Comparison of ENCODE assay signal across 2 cellular contexts in the genomic region with DNA sequence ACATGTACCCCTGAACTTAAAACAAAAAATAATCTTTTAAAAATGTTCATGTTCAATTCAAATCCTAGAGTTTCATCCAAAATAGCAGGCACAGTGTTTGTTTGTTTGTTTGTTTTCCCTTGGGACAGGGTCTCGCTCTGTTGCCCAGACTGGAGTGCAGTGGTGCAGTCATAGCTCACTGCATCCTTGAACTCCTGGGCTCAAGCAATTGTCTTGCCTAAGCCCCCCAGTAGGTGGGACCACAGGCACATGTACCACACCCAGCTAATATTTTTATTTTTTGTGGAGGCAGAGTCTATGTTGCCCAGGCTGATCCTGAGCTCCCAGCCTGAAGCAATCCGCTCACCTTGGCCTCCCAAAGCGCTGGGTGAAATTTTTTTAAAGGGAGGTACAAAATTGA.
TF ChIP-seq lines count a peak whose summit lies in the region.

No MANE protein-coding gene starts in this region.

TF ChIP-seq in HepG2, 621 proteins besides CTCF, POLR2A, EP300 and RAD21:
- no peak for TF ChIP-seq LRRFIP1 (CRISPR knock-in tag; conservative IDR thresholded peaks at IDR 0.05)
- TF ChIP-seq ZNF549 (CRISPR knock-in tag; IDR thresholded peaks at IDR 0.05): no peak
- TF ChIP-seq, protein P1, sequence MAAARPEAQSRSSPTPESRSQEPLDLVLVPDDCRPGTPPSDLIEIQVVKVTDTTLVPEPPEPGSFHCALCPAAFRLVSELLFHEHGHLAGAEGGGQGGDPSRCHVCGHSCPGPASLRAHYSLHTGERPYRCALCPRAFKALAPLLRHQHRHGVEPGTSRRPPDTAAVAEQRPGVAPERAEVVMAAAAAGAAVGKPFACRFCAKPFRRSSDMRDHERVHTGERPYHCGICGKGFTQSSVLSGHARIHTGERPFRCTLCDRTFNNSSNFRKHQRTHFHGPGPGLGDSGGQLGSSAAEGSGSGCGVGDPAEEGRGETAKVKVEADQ (CRISPR knock-in tag; IDR thresholded peaks at IDR 0.05; ENCODE audit: borderline replicate concordance): no peak
- no peak for TF ChIP-seq CC2D1A (CRISPR knock-in tag; IDR thresholded peaks at IDR 0.05)
- 0 out of 2 replicates have a peak, but pooled peaks have one; percentile 15 for TF ChIP-seq STAG1 (CRISPR knock-in tag; IDR thresholded peaks at IDR 0.05)
- TF ChIP-seq ZNF383 (CRISPR knock-in tag; IDR thresholded peaks at IDR 0.05; ENCODE audit: borderline replicate concordance): no peak

TF ChIP-seq in GM12878, 131 proteins besides CTCF, POLR2A, EP300 and RAD21:
- no peak for TF ChIP-seq ESRRA (IDR thresholded peaks at IDR 0.05; ENCODE audit: low read length)
- TF ChIP-seq MYB (IDR thresholded peaks at IDR 0.05; ENCODE audit: borderline replicate concordance, low read depth, low read length): no peak
- TF ChIP-seq TARDBP (IDR thresholded peaks at IDR 0.05; ENCODE audit: borderline replicate concordance): no peak
- no peak for TF ChIP-seq TCF12 (IDR thresholded peaks at IDR 0.05; ENCODE audit: low read depth, low read length)
- TF ChIP-seq KAT2A (conservative IDR thresholded peaks at IDR 0.05; ENCODE audit: control insufficient read depth, low read depth, low read length): no peak
- no peak for TF ChIP-seq CEBPB (IDR thresholded peaks at IDR 0.05; ENCODE audit: borderline replicate concordance in 1 of 2, low read depth in 2 of 2, low read length in 2 of 2)
- TF ChIP-seq CREB1 (IDR thresholded peaks at IDR 0.05; ENCODE audit: low read depth): no peak
- TF ChIP-seq, protein P2, sequence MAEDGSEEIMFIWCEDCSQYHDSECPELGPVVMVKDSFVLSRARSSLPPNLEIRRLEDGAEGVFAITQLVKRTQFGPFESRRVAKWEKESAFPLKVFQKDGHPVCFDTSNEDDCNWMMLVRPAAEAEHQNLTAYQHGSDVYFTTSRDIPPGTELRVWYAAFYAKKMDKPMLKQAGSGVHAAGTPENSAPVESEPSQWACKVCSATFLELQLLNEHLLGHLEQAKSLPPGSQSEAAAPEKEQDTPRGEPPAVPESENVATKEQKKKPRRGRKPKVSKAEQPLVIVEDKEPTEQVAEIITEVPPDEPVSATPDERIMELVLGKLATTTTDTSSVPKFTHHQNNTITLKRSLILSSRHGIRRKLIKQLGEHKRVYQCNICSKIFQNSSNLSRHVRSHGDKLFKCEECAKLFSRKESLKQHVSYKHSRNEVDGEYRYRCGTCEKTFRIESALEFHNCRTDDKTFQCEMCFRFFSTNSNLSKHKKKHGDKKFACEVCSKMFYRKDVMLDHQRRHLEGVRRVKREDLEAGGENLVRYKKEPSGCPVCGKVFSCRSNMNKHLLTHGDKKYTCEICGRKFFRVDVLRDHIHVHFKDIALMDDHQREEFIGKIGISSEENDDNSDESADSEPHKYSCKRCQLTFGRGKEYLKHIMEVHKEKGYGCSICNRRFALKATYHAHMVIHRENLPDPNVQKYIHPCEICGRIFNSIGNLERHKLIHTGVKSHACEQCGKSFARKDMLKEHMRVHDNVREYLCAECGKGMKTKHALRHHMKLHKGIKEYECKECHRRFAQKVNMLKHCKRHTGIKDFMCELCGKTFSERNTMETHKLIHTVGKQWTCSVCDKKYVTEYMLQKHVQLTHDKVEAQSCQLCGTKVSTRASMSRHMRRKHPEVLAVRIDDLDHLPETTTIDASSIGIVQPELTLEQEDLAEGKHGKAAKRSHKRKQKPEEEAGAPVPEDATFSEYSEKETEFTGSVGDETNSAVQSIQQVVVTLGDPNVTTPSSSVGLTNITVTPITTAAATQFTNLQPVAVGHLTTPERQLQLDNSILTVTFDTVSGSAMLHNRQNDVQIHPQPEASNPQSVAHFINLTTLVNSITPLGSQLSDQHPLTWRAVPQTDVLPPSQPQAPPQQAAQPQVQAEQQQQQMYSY (CRISPR knock-in tag; IDR thresholded peaks at IDR 0.05): no peak
- no peak for TF ChIP-seq ATF7 (IDR thresholded peaks at IDR 0.05; ENCODE audit: low read depth)
- no peak for TF ChIP-seq ELK1 (IDR thresholded peaks at IDR 0.05; ENCODE audit: low read depth, low read length)
